Comparison of ENCODE assay signal across 8 cellular contexts in genomic region chr5:52798952-52799351, GRCh38. TPM values are rescaled to one million over a fixed set of nuclear protein-coding genes. Genes with fewer than 3 reads are reported as not detected.
DNase-seq lines count a peak whose midpoint lies in the region; ATAC-seq and TF ChIP-seq lines count a peak whose summit lies in the region.

No MANE protein-coding gene starts in this region.

- H3K36me3 Mint-ChIP-seq in stimulated activated effector memory CD8-positive, alpha-beta T cell treated with anti-CD3 and anti-CD28 coated beads, Interleukin-12 subunit alpha, Interleukin-12 subunit beta, amount 100 ng/mL, for 72 hours, result peaks cover 53% of the 10 kb centered on the region

- TF ChIP-seq CTCF in WI38 (IDR thresholded peaks at IDR 0.05; ENCODE audit: low read depth, low read length), result no peak

- peak overlapping the region; percentile 96 for H3K27ac Mint-ChIP-seq in stimulated activated effector memory CD8-positive, alpha-beta T cell treated with anti-CD3 and anti-CD28 coated beads, Interleukin-12 subunit alpha, Interleukin-12 subunit beta, amount 100 ng/mL, for 72 hours

- H3K4me3 Mint-ChIP-seq in stimulated activated effector memory CD8-positive, alpha-beta T cell treated with anti-CD3 and anti-CD28 coated beads, Interleukin-12 subunit alpha, Interleukin-12 subunit beta, amount 100 ng/mL, for 72 hours, result peak overlapping the region; percentile 94

- ATAC-seq in HG03025 (IDR thresholded peaks at IDR 0.05; ENCODE audit: low FRiP score, unreplicated experiment), result peak; percentile 3
- no peak for ATAC-seq in stimulated activated effector memory CD8-positive, alpha-beta T cell treated with anti-CD3 and anti-CD28 coated beads, Interleukin-12 subunit alpha, Interleukin-12 subunit beta, amount 100 ng/mL, for 72 hours

- H3K4me1 Mint-ChIP-seq in stimulated activated effector memory CD8-positive, alpha-beta T cell treated with anti-CD3 and anti-CD28 coated beads, Interleukin-12 subunit alpha, Interleukin-12 subunit beta, amount 100 ng/mL, for 72 hours, result peaks cover 38% of the 10 kb centered on the region

- H3K4me3 ChIP-seq in WI38 (ENCODE audit: low read depth, low read length) (peak overlapping the region; percentile 85), iPS-11a (ENCODE audit: low read depth, low read length) (peak overlapping the region; percentile 80)

- DNase-seq in stimulated activated effector memory CD8-positive, alpha-beta T cell treated with anti-CD3 and anti-CD28 coated beads, Interleukin-12 subunit alpha, Interleukin-12 subunit beta, amount 100 ng/mL, for 72 hours (ENCODE audit: low spot score in 2 of 2), result no peak
- no peak for DNase-seq in SK-N-DZ (ENCODE audit: low spot score)
- DNase-seq in NCI-H1694 (lab: John Stamatoyannopoulos, UW), result no peak
- DNase-seq in SHP77 treated with DMSO at 0.1 percent for 48 hours (lab: John Stamatoyannopoulos, UW), result no peak
- DNase-seq in activated CD8-positive, alpha-beta memory T cell treated with anti-CD3 and anti-CD28 coated beads, Interleukin-2, amount 50 U/mL, for 48 hours, result no peak

- H3K9me3 Mint-ChIP-seq in stimulated activated effector memory CD8-positive, alpha-beta T cell treated with anti-CD3 and anti-CD28 coated beads, Interleukin-12 subunit alpha, Interleukin-12 subunit beta, amount 100 ng/mL, for 72 hours, result no peaks in the 10 kb centered on the region

RNA-seq across cellular contexts. Expression of gene ITGA1, which starts 11.2 kb away (rescaled TPM):
- polyA plus RNA-seq in SK-N-DZ (2014; cell fraction: cytosol; rRNA removed), result 4.8 and 5.1 TPM in 2 replicates
- 7.5 and 10.5 TPM in 2 replicates for polyA plus RNA-seq in SK-N-DZ (2014; cell fraction: nucleus; rRNA removed)

RNA-seq across cellular contexts. Expression of gene PELO, which starts 11.2 kb away (rescaled TPM):
- 18.6 and 23.2 TPM in 2 replicates for polyA plus RNA-seq in SK-N-DZ (2014; cell fraction: cytosol; rRNA removed)
- 13.3 and 13.7 TPM in 2 replicates for polyA plus RNA-seq in SK-N-DZ (2014; cell fraction: nucleus; rRNA removed)
